ENCODE assay signal across 1 cellular context in genomic region chr6:52605610-52606185, GRCh38.
TF ChIP-seq lines count a peak whose summit lies in the region.

No MANE protein-coding gene starts in this region.

TF ChIP-seq in K562, 482 proteins besides CTCF, POLR2A, EP300 and RAD21 (continued from another document):
- TF ChIP-seq, protein P1, sequence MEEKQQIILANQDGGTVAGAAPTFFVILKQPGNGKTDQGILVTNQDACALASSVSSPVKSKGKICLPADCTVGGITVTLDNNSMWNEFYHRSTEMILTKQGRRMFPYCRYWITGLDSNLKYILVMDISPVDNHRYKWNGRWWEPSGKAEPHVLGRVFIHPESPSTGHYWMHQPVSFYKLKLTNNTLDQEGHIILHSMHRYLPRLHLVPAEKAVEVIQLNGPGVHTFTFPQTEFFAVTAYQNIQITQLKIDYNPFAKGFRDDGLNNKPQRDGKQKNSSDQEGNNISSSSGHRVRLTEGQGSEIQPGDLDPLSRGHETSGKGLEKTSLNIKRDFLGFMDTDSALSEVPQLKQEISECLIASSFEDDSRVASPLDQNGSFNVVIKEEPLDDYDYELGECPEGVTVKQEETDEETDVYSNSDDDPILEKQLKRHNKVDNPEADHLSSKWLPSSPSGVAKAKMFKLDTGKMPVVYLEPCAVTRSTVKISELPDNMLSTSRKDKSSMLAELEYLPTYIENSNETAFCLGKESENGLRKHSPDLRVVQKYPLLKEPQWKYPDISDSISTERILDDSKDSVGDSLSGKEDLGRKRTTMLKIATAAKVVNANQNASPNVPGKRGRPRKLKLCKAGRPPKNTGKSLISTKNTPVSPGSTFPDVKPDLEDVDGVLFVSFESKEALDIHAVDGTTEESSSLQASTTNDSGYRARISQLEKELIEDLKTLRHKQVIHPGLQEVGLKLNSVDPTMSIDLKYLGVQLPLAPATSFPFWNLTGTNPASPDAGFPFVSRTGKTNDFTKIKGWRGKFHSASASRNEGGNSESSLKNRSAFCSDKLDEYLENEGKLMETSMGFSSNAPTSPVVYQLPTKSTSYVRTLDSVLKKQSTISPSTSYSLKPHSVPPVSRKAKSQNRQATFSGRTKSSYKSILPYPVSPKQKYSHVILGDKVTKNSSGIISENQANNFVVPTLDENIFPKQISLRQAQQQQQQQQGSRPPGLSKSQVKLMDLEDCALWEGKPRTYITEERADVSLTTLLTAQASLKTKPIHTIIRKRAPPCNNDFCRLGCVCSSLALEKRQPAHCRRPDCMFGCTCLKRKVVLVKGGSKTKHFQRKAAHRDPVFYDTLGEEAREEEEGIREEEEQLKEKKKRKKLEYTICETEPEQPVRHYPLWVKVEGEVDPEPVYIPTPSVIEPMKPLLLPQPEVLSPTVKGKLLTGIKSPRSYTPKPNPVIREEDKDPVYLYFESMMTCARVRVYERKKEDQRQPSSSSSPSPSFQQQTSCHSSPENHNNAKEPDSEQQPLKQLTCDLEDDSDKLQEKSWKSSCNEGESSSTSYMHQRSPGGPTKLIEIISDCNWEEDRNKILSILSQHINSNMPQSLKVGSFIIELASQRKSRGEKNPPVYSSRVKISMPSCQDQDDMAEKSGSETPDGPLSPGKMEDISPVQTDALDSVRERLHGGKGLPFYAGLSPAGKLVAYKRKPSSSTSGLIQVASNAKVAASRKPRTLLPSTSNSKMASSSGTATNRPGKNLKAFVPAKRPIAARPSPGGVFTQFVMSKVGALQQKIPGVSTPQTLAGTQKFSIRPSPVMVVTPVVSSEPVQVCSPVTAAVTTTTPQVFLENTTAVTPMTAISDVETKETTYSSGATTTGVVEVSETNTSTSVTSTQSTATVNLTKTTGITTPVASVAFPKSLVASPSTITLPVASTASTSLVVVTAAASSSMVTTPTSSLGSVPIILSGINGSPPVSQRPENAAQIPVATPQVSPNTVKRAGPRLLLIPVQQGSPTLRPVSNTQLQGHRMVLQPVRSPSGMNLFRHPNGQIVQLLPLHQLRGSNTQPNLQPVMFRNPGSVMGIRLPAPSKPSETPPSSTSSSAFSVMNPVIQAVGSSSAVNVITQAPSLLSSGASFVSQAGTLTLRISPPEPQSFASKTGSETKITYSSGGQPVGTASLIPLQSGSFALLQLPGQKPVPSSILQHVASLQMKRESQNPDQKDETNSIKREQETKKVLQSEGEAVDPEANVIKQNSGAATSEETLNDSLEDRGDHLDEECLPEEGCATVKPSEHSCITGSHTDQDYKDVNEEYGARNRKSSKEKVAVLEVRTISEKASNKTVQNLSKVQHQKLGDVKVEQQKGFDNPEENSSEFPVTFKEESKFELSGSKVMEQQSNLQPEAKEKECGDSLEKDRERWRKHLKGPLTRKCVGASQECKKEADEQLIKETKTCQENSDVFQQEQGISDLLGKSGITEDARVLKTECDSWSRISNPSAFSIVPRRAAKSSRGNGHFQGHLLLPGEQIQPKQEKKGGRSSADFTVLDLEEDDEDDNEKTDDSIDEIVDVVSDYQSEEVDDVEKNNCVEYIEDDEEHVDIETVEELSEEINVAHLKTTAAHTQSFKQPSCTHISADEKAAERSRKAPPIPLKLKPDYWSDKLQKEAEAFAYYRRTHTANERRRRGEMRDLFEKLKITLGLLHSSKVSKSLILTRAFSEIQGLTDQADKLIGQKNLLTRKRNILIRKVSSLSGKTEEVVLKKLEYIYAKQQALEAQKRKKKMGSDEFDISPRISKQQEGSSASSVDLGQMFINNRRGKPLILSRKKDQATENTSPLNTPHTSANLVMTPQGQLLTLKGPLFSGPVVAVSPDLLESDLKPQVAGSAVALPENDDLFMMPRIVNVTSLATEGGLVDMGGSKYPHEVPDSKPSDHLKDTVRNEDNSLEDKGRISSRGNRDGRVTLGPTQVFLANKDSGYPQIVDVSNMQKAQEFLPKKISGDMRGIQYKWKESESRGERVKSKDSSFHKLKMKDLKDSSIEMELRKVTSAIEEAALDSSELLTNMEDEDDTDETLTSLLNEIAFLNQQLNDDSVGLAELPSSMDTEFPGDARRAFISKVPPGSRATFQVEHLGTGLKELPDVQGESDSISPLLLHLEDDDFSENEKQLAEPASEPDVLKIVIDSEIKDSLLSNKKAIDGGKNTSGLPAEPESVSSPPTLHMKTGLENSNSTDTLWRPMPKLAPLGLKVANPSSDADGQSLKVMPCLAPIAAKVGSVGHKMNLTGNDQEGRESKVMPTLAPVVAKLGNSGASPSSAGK (IDR thresholded peaks at IDR 0.05), result no peak
- TF ChIP-seq, protein P2, sequence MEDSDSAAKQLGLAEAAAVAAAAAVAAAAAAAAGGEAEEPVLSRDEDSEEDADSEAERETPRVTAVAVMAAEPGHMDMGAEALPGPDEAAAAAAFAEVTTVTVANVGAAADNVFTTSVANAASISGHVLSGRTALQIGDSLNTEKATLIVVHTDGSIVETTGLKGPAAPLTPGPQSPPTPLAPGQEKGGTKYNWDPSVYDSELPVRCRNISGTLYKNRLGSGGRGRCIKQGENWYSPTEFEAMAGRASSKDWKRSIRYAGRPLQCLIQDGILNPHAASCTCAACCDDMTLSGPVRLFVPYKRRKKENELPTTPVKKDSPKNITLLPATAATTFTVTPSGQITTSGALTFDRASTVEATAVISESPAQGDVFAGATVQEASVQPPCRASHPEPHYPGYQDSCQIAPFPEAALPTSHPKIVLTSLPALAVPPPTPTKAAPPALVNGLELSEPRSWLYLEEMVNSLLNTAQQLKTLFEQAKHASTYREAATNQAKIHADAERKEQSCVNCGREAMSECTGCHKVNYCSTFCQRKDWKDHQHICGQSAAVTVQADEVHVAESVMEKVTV (CRISPR knock-in tag; IDR thresholded peaks at IDR 0.05), result no peak
